25 cellular contexts compared by ENCODE assay signal in genomic region chr3:109973733-109974132, GRCh38.
DNase-seq lines count a peak whose midpoint lies in the region; ATAC-seq and TF ChIP-seq lines count a peak whose summit lies in the region.
"Had no signal": no experiment of that assay in that cellular context is flagged by ENCODE, and none has a peak within 500 bp of the region (broad histone marks: within the 10 kb centered on the region; RNA-seq: fewer than 3 reads in every experiment).

No MANE protein-coding gene starts in this region.

- DNase-seq in MCF 10A (ENCODE audit: unreplicated experiment), result peak; percentile 18
- no peak for DNase-seq in breast epithelium (ENCODE audit: low spot score in 2 of 2)
- peak; percentile 4 for DNase-seq in adipocyte (ENCODE audit: low read depth)
- peak; percentile 45 for DNase-seq in fibroblast of pulmonary artery (ENCODE audit: low read depth)
- peak; percentile 3 for DNase-seq in renal cortical epithelial cell (ENCODE audit: low read depth)
- no peak for DNase-seq in activated CD8-positive, alpha-beta memory T cell treated with anti-CD3 and anti-CD28 coated beads, Interleukin-2, amount 50 U/mL, for 48 hours
- DNase-seq in NCI-H526 treated with DMSO at 0.1 percent for 48 hours (lab: John Stamatoyannopoulos, UW), result no peak
- DNase-seq: 8988T; activated CD4-positive, CD25-positive, alpha-beta regulatory T cell treated with anti-CD3 and anti-CD28 coated beads, Interleukin-2, amount 50 U/mL, for 72 hours; activated CD8-positive, alpha-beta T cell treated with anti-CD3 and anti-CD28 coated beads for 36 hours; activated gamma-delta T cell treated with Interleukin-2 at 50 U/mL for 16 hours; activated T-cell treated with anti-CD3 and anti-CD28 coated beads, Interleukin-2, amount 50 U/mL, for 1 hour; COR-L47; DMS79 treated with DMSO at 0.1 percent for 48 hours; head of caudate nucleus; left lung; mucosa of descending colon; NCI-H1694; Right ventricle myocardium superior; T-cell had no signal

- no peak for TF ChIP-seq POLR2A in breast epithelium (IDR thresholded peaks at IDR 0.05)

- peaks cover 0 to 3% of the 10 kb centered on the region in 2 donors for H3K9me3 ChIP-seq in breast epithelium
- H3K9me3 ChIP-seq in adipocyte (ENCODE audit: control insufficient read depth, low read length), result peaks cover 6% of the 10 kb centered on the region

- H3K4me1 Mint-ChIP-seq in MCF 10A (ENCODE audit: insufficient read depth, unreplicated experiment), result no peaks in the 10 kb centered on the region
- H3K4me1 Mint-ChIP-seq: central memory CD8-positive, alpha-beta T cell; T-cell had no signal

- no peak overlapping the region for H3K4me3 ChIP-seq in breast epithelium
- no peak overlapping the region for H3K4me3 ChIP-seq in adipocyte (ENCODE audit: low read length)
- H3K4me3 ChIP-seq in fibroblast of pulmonary artery (replicated peaks; ENCODE audit: low read depth, low read length), result no peak overlapping the region
- H3K4me3 ChIP-seq: left lung, mucosa of descending colon had no signal

- no peaks in the 10 kb centered on the region for H3K9me3 Mint-ChIP-seq in MCF 10A (ENCODE audit: unreplicated experiment)

- CTCF ChIA-PET in MCF 10A (lab: Yijun Ruan, JAX), result no interaction called here

- H3K4me3 Mint-ChIP-seq in MCF 10A (ENCODE audit: unreplicated experiment), result no peak overlapping the region
- H3K4me3 Mint-ChIP-seq: activated CD8-positive, alpha-beta T cell treated with anti-CD3 and anti-CD28 coated beads for 36 hours; central memory CD8-positive, alpha-beta T cell; T-cell; type B pancreatic cell had no signal

- H3K4me1 ChIP-seq in breast epithelium (no peaks in the 10 kb centered on the region), adipocyte (ENCODE audit: control insufficient read depth, insufficient read depth, low read length) (no peaks in the 10 kb centered on the region)
- H3K4me1 ChIP-seq: left lung had no signal

- H3K9ac ChIP-seq in adipocyte (ENCODE audit: low read length), result no peak overlapping the region
- H3K9ac ChIP-seq: KMS-11 had no signal

- intact Hi-C loops in MCF 10A (cut with micrococcal nuclease), result no loop called here
- intact Hi-C loops in breast epithelium (cut with DNase I; ENCODE audit: low total_unique reads), result no loop called here

- H3K27me3 Mint-ChIP-seq in MCF 10A (ENCODE audit: insufficient read depth, unreplicated experiment), result no peaks in the 10 kb centered on the region
- H3K27me3 Mint-ChIP-seq: activated CD8-positive, alpha-beta T cell treated with anti-CD3 and anti-CD28 coated beads for 36 hours; central memory CD8-positive, alpha-beta T cell; progenitor cell of endocrine pancreas; type B pancreatic cell had no signal

- H3K36me3 Mint-ChIP-seq in MCF 10A (ENCODE audit: insufficient read depth, unreplicated experiment), result no peaks in the 10 kb centered on the region
- H3K36me3 Mint-ChIP-seq: type B pancreatic cell had no signal

- no peak for ATAC-seq in HG03439 (IDR thresholded peaks at IDR 0.05; ENCODE audit: unreplicated experiment)
- ATAC-seq: activated CD8-positive, alpha-beta T cell treated with anti-CD3 and anti-CD28 coated beads for 36 hours; left lung; mucosa of descending colon; T-cell had no signal

- no TSS peak for BruUV-seq in MCF 10A (replicated peaks; lab: Mats Ljungman, UMichigan)

- no peak overlapping the region for H3K27ac ChIP-seq in breast epithelium
- H3K27ac ChIP-seq: KMS-11, left lung had no signal

- no peaks in the 10 kb centered on the region for H3K36me3 ChIP-seq in breast epithelium
- H3K36me3 ChIP-seq in adipocyte (ENCODE audit: control insufficient read depth, insufficient read depth, low read length, severe bottlenecking), result no peaks in the 10 kb centered on the region
- H3K36me3 ChIP-seq: left lung had no signal

- POLR2A ChIA-PET in MCF 10A (lab: Yijun Ruan, JAX), result no interaction called here

- H3K27me3 ChIP-seq in breast epithelium, result no peaks in the 10 kb centered on the region
- H3K27me3 ChIP-seq in adipocyte (replicated peaks; ENCODE audit: control insufficient read depth, insufficient read depth, low read length), result no peaks in the 10 kb centered on the region
- H3K27me3 ChIP-seq: left lung had no signal

- no peak overlapping the region for H3K27ac Mint-ChIP-seq in MCF 10A (ENCODE audit: low read depth, unreplicated experiment)
- H3K27ac Mint-ChIP-seq: activated CD8-positive, alpha-beta T cell treated with anti-CD3 and anti-CD28 coated beads for 36 hours; progenitor cell of endocrine pancreas; T-cell; type B pancreatic cell had no signal

- TF ChIP-seq CTCF in MCF 10A (IDR thresholded peaks at IDR 0.05; ENCODE audit: unreplicated experiment) (no peak), breast epithelium (IDR thresholded peaks at IDR 0.05) (no peak), fibroblast of pulmonary artery (IDR thresholded peaks at IDR 0.05; ENCODE audit: low read length, missing control alignments) (no peak)

Comparison
In these comparisons a context has a peak if more than half of its experiments do, and no peak if none do; other contexts are left out.
1. DNase-seq: peak in MCF 10A (single experiment), adipocyte (single experiment), fibroblast of pulmonary artery (single experiment) and renal cortical epithelial cell (single experiment); none in breast epithelium (0 of 2), activated CD8-positive, alpha-beta memory T cell treated with anti-CD3 and anti-CD28 coated beads, Interleukin-2, amount 50 U/mL, for 48 hours (single experiment) and NCI-H526 treated with DMSO at 0.1 percent for 48 hours (single experiment).